ENCODE assay signal across 17 cellular contexts in genomic region chr10:103042129-103042528, GRCh38.
DNase-seq lines count a peak whose midpoint lies in the region; ATAC-seq, FAIRE-seq and TF ChIP-seq lines count a peak whose summit lies in the region.
"Had no signal": no experiment of that assay in that cellular context is flagged by ENCODE, and none has a peak within 500 bp of the region (broad histone marks: within the 10 kb centered on the region; RNA-seq: fewer than 3 reads in every experiment).

No MANE protein-coding gene starts in this region.

- FAIRE-seq in keratinocyte (lab: Jason Lieb, UNC) (peak; percentile 48), frontal cortex (lab: Jason Lieb, UNC) (no peak)
- FAIRE-seq: endometrium had no signal

- H3K79me2 ChIP-seq in keratinocyte (ENCODE audit: control insufficient read depth, insufficient read depth, low read length), result no peaks in the 10 kb centered on the region

- H3K9me3 ChIP-seq in HUES48 (ENCODE audit: control insufficient read depth, insufficient read depth, low read length), result no peaks in the 10 kb centered on the region
- H3K9me3 ChIP-seq in keratinocyte (ENCODE audit: control insufficient read depth, low read depth, low read length), result no peaks in the 10 kb centered on the region
- H3K9me3 ChIP-seq: neutrophil had no signal

- H3K9ac ChIP-seq in HUES48 (ENCODE audit: low read depth, low read length) (no peak overlapping the region), keratinocyte (ENCODE audit: control insufficient read depth, extremely low read depth, insufficient read depth, low read length) (no peak overlapping the region)

- peak overlapping the region; percentile 12 for H2AFZ ChIP-seq in keratinocyte (ENCODE audit: control insufficient read depth, low read length)

- TF ChIP-seq CTCF in RWPE1 (conservative IDR thresholded peaks at IDR 0.05; ENCODE audit: low read depth) (no peak), keratinocyte (optimal IDR thresholded peaks at IDR 0.05 in 1 of 3, IDR thresholded peaks at IDR 0.05 in 1 of 3, conservative IDR thresholded peaks at IDR 0.05 in 1 of 3; ENCODE audit: extremely low read depth in 1 of 3, insufficient read depth in 2 of 3, low read length in 3 of 3) (no peak)

- CTCF ChIA-PET in RWPE1 (lab: Yijun Ruan, JAX), result interaction anchor here (0.5 kb wide), 1 partner anchor 291 kb away, joined by 3 read pairs; no protein-coding TSS in a partner anchor

- POLR2A ChIA-PET in RWPE1 (lab: Yijun Ruan, JAX; ENCODE audit: low non-redundant PET), result no interaction called here

- no peak for ATAC-seq in left lobe of liver
- ATAC-seq: Right ventricle myocardium inferior had no signal

- peak overlapping the region; percentile 13 for H3K4me2 ChIP-seq in keratinocyte (ENCODE audit: control insufficient read depth, extremely low read depth, insufficient read depth, low read depth, low read length)

- H3K36me3 ChIP-seq in HUES48 (ENCODE audit: control insufficient read depth, insufficient read depth, low read length) (no peaks in the 10 kb centered on the region), keratinocyte (ENCODE audit: control insufficient read depth in 2 of 2, extremely low read depth in 1 of 2, insufficient read depth in 2 of 2, low read length in 2 of 2) (no peaks in the 10 kb centered on the region)
- H3K36me3 ChIP-seq: neutrophil had no signal

- H4K20me1 ChIP-seq in keratinocyte (ENCODE audit: control insufficient read depth, extremely low read depth, insufficient read depth, low read length), result no peaks in the 10 kb centered on the region

- H3K4me1 ChIP-seq in HUES48 (ENCODE audit: control insufficient read depth, insufficient read depth, low read length), result peaks cover 29% of the 10 kb centered on the region
- H3K4me1 ChIP-seq in keratinocyte (ENCODE audit: control insufficient read depth, extremely low read depth, insufficient read depth, low read length), result peaks cover 15% of the 10 kb centered on the region

- no peaks in the 10 kb centered on the region for H3K9me1 ChIP-seq in keratinocyte (ENCODE audit: control insufficient read depth, extremely low read depth, insufficient read depth, low read length)

- no peak overlapping the region for H3K4me3 ChIP-seq in HUES48 (ENCODE audit: low read depth, low read length)
- no peak overlapping the region for H3K4me3 ChIP-seq in keratinocyte (ENCODE audit: control insufficient read depth in 2 of 3, extremely low read depth in 1 of 3, insufficient read depth in 2 of 3, low read depth in 1 of 3, low read length in 3 of 3)

- DNase-seq in DMS79 treated with DMSO at 0.1 percent for 48 hours (lab: John Stamatoyannopoulos, UW), result peak; percentile 79
- DNase-seq in RWPE1 (ENCODE audit: low spot score), result peak; percentile 16
- DNase-seq in keratinocyte (ENCODE audit: low read depth, low spot score), result no peak
- DNase-seq in left lobe of liver (ENCODE audit: low spot score), result no peak
- DNase-seq in D341Med (ENCODE audit: low spot score), result no peak
- no peak for DNase-seq in frontal cortex (ENCODE audit: low spot score in 2 of 2)
- DNase-seq: activated CD4-positive, alpha-beta T cell treated with anti-CD3 and anti-CD28 coated beads for 4 hours; activated T-cell treated with anti-CD3 and anti-CD28 coated beads, Interleukin-2, amount 50 U/mL, for 24 hours; foreskin fibroblast; NCI-H1092; NK-92 treated with Interleukin-12 subunit alpha and Interleukin-12 subunit beta, amount 100 ng/mL, for 24 hours; stimulated activated CD4-positive, alpha-beta T cell treated with anti-CD3 and anti-CD28 coated beads, Interleukin-4, amount 100 ng/mL, for 24 hours; T-helper 9 cell had no signal

- H3K27me3 ChIP-seq in HUES48 (ENCODE audit: control insufficient read depth, insufficient read depth, low read length), result no peaks in the 10 kb centered on the region
- H3K27me3 ChIP-seq in keratinocyte (ENCODE audit: control insufficient read depth, extremely low read depth, insufficient read depth, low read length), result no peaks in the 10 kb centered on the region
- H3K27me3 ChIP-seq: neutrophil had no signal

- H3K27ac ChIP-seq in HUES48 (ENCODE audit: low read depth, low read length) (peak overlapping the region; percentile 30), RWPE1 (no peak overlapping the region), keratinocyte (ENCODE audit: control insufficient read depth, insufficient read depth, low read length) (no peak overlapping the region)
- H3K27ac ChIP-seq: neutrophil had no signal

- dilution Hi-C loops in keratinocyte (cut with MboI; ENCODE audit: extremely low pct_ligation_motif_present, low sequenced_read_pairs), result no loop called here

Comparison
In these comparisons a context has a peak if more than half of its experiments do, and no peak if none do; other contexts are left out.
1. DNase-seq: peak in DMS79 treated with DMSO at 0.1 percent for 48 hours (single experiment) and RWPE1 (single experiment); none in keratinocyte (single experiment), left lobe of liver (single experiment), D341Med (single experiment) and frontal cortex (0 of 2).